1 cellular context compared by ENCODE assay signal in the genomic region with DNA sequence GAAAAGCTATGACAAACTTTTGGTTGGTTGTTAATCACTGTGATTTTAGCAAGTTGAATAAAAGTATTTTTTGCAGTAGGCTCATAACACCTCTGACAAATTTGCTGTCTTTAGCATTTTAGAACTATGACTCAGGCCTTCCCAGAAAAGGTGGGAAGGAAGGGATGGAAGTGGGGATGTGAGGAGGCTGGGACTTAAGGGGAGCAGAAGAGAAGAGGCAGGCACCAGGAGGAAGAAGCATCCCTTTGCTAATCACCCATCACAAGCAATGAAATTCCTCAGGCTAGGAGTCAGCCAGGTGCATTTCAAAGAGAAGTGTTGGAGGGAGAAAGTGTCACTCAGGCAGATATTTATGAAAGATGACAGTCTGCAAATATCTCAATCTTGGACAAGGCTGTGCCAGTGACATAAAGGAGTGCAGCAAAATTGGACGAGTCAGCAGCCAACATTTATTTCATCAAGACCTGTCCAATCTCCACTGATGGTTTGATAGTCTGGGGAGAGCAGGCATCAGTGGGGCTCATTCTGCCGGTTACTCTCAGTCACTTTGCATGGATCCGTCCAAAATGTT.
TF ChIP-seq lines count a peak whose summit lies in the region.

No MANE protein-coding gene starts in this region.

TF ChIP-seq in GM23338, 12 proteins besides CTCF, POLR2A, EP300 and RAD21 (continued from another document):
- TF ChIP-seq, protein P1, sequence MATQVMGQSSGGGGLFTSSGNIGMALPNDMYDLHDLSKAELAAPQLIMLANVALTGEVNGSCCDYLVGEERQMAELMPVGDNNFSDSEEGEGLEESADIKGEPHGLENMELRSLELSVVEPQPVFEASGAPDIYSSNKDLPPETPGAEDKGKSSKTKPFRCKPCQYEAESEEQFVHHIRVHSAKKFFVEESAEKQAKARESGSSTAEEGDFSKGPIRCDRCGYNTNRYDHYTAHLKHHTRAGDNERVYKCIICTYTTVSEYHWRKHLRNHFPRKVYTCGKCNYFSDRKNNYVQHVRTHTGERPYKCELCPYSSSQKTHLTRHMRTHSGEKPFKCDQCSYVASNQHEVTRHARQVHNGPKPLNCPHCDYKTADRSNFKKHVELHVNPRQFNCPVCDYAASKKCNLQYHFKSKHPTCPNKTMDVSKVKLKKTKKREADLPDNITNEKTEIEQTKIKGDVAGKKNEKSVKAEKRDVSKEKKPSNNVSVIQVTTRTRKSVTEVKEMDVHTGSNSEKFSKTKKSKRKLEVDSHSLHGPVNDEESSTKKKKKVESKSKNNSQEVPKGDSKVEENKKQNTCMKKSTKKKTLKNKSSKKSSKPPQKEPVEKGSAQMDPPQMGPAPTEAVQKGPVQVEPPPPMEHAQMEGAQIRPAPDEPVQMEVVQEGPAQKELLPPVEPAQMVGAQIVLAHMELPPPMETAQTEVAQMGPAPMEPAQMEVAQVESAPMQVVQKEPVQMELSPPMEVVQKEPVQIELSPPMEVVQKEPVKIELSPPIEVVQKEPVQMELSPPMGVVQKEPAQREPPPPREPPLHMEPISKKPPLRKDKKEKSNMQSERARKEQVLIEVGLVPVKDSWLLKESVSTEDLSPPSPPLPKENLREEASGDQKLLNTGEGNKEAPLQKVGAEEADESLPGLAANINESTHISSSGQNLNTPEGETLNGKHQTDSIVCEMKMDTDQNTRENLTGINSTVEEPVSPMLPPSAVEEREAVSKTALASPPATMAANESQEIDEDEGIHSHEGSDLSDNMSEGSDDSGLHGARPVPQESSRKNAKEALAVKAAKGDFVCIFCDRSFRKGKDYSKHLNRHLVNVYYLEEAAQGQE (IDR thresholded peaks at IDR 0.05; ENCODE audit: unreplicated experiment) = no peak
- no peak for TF ChIP-seq NANOG (IDR thresholded peaks at IDR 0.05; ENCODE audit: borderline replicate concordance)
